1 cellular context compared by ENCODE assay signal in the genomic region with DNA sequence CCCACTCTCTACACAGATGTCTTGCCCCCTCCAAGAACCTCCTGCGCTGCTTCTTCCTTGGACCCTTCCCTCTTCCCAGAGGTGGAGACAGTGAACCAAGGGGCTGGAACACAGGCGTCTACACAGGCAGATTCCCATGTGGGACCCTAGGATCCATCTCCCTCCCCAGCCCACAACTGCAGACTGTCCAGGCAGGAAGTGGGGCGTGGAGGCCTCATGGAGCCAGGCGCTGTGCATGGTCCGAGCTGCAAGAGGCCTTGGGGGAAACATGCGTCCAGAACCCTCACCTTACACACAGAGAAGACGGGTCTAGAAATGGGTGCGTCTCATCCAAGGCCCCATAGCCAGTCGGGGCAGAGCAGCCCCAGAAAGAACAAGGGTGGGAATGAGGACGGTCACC.
TF ChIP-seq lines count a peak whose summit lies in the region.

No MANE protein-coding gene starts in this region.

TF ChIP-seq in SK-N-SH, 30 proteins besides CTCF, POLR2A, EP300 and RAD21 (continued from another document):
- TF ChIP-seq CHD2 (IDR thresholded peaks at IDR 0.05; ENCODE audit: low read length, partially characterized antibody) (no peak), NRF1 (IDR thresholded peaks at IDR 0.05; ENCODE audit: low read depth, low read length) (no peak), EZH2phosphoT487 (IDR thresholded peaks at IDR 0.05; ENCODE audit: borderline replicate concordance, low read depth) (no peak)
- TF ChIP-seq, protein P1, sequence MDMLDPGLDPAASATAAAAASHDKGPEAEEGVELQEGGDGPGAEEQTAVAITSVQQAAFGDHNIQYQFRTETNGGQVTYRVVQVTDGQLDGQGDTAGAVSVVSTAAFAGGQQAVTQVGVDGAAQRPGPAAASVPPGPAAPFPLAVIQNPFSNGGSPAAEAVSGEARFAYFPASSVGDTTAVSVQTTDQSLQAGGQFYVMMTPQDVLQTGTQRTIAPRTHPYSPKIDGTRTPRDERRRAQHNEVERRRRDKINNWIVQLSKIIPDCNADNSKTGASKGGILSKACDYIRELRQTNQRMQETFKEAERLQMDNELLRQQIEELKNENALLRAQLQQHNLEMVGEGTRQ (IDR thresholded peaks at IDR 0.05; ENCODE audit: borderline replicate concordance, low read depth, low read length): no peak
- TF ChIP-seq, protein P2, sequence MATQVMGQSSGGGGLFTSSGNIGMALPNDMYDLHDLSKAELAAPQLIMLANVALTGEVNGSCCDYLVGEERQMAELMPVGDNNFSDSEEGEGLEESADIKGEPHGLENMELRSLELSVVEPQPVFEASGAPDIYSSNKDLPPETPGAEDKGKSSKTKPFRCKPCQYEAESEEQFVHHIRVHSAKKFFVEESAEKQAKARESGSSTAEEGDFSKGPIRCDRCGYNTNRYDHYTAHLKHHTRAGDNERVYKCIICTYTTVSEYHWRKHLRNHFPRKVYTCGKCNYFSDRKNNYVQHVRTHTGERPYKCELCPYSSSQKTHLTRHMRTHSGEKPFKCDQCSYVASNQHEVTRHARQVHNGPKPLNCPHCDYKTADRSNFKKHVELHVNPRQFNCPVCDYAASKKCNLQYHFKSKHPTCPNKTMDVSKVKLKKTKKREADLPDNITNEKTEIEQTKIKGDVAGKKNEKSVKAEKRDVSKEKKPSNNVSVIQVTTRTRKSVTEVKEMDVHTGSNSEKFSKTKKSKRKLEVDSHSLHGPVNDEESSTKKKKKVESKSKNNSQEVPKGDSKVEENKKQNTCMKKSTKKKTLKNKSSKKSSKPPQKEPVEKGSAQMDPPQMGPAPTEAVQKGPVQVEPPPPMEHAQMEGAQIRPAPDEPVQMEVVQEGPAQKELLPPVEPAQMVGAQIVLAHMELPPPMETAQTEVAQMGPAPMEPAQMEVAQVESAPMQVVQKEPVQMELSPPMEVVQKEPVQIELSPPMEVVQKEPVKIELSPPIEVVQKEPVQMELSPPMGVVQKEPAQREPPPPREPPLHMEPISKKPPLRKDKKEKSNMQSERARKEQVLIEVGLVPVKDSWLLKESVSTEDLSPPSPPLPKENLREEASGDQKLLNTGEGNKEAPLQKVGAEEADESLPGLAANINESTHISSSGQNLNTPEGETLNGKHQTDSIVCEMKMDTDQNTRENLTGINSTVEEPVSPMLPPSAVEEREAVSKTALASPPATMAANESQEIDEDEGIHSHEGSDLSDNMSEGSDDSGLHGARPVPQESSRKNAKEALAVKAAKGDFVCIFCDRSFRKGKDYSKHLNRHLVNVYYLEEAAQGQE (IDR thresholded peaks at IDR 0.05; ENCODE audit: low read depth, low read length): no peak
